ENCODE assay signal across 8 cellular contexts in genomic region chr6:143940011-143940597, GRCh38.
DNase-seq lines count a peak whose midpoint lies in the region; ATAC-seq and TF ChIP-seq lines count a peak whose summit lies in the region.

No MANE protein-coding gene starts in this region.

- H3K4me1 ChIP-seq in osteoblast (ENCODE audit: insufficient read depth, low read length): no peaks in the 10 kb centered on the region

- peak; percentile 94 for ATAC-seq in GM18505 (IDR thresholded peaks at IDR 0.05; ENCODE audit: unreplicated experiment)
- peak; percentile 97 for ATAC-seq in HG02870 (IDR thresholded peaks at IDR 0.05; ENCODE audit: unreplicated experiment)

- no peak overlapping the region for H2AFZ ChIP-seq in osteoblast (ENCODE audit: low read length)

- no peaks in the 10 kb centered on the region for H4K20me1 ChIP-seq in osteoblast (ENCODE audit: insufficient read depth, low read length)

- no peaks in the 10 kb centered on the region for H3K9me3 ChIP-seq in osteoblast (ENCODE audit: low read depth, low read length)

- TF ChIP-seq CTCF in AG10803 (conservative IDR thresholded peaks at IDR 0.05; ENCODE audit: low read length) (peak; percentile 67), osteoblast (IDR thresholded peaks at IDR 0.05; ENCODE audit: extremely low read depth, low read depth, low read length) (peak; percentile 70)

- no peak overlapping the region for H3K4me3 ChIP-seq in AG10803 (ENCODE audit: low read length)
- no peak overlapping the region for H3K4me3 ChIP-seq in osteoblast (ENCODE audit: insufficient read depth, low read length)

- no peak for TF ChIP-seq POLR2A in GM18505 (IDR thresholded peaks at IDR 0.05; ENCODE audit: borderline replicate concordance, extremely low read depth, insufficient read depth, insufficient read length)

- DNase-seq in AG10803 (ENCODE audit: low read depth) (peak; percentile 38), NCI-H1417 treated with DMSO at 0.1 percent for 48 hours (lab: John Stamatoyannopoulos, UW) (peak; percentile 55), osteoblast (ENCODE audit: insufficient read length, low spot score, missing footprints) (peak; percentile 80), C1 segment of cervical spinal cord (lab: John Stamatoyannopoulos, UW) (no peak)
- DNase-seq in activated CD4-positive, CD25-positive, alpha-beta regulatory T cell treated with anti-CD3 and anti-CD28 coated beads, Interleukin-2, amount 50 U/mL, for 16 hours (ENCODE audit: low read depth, low spot score): peak; percentile 21
- peak; percentile 37 for DNase-seq in effector CD4-positive, alpha-beta T cell

- no peak overlapping the region for H3K27ac ChIP-seq in osteoblast (ENCODE audit: low read depth, low read length)

- H3K36me3 ChIP-seq in osteoblast (ENCODE audit: insufficient read depth, low read length): no peaks in the 10 kb centered on the region

- H3K79me2 ChIP-seq in osteoblast (ENCODE audit: insufficient read depth, low read length): no peaks in the 10 kb centered on the region

- peaks cover 4% of the 10 kb centered on the region for H3K27me3 ChIP-seq in osteoblast (ENCODE audit: insufficient read depth, low read length)

- H3K4me2 ChIP-seq in osteoblast (ENCODE audit: insufficient read depth, low read length): no peak overlapping the region

Comparison
In these comparisons a context has a peak if more than half of its experiments do, and no peak if none do; other contexts are left out.
1. DNase-seq: peak in AG10803 (single experiment), NCI-H1417 treated with DMSO at 0.1 percent for 48 hours (single experiment), activated CD4-positive, CD25-positive, alpha-beta regulatory T cell treated with anti-CD3 and anti-CD28 coated beads, Interleukin-2, amount 50 U/mL, for 16 hours (single experiment), effector CD4-positive, alpha-beta T cell (single experiment) and osteoblast (single experiment); none in C1 segment of cervical spinal cord (0 of 14).